Comparison of ENCODE assay signal across 1 cellular context in genomic region chr1:116825400-116825734, GRCh38.
TF ChIP-seq lines count a peak whose summit lies in the region.

No MANE protein-coding gene starts in this region.

TF ChIP-seq in HEK293, 187 proteins besides CTCF, POLR2A, EP300 and RAD21 (continued from another document):
- no peak for TF ChIP-seq ZNF518A (tag by site-specific recombination; conservative IDR thresholded peaks at IDR 0.05; ENCODE audit: low read depth)
- peak; percentile 96 for TF ChIP-seq KLF1 (tag by site-specific recombination; IDR thresholded peaks at IDR 0.05)
- TF ChIP-seq ZNF785 (tag by site-specific recombination; IDR thresholded peaks at IDR 0.05): no peak
- 0 out of 2 replicates have a peak, but pooled peaks have one; percentile 13 for TF ChIP-seq KLF7 (tag by site-specific recombination; IDR thresholded peaks at IDR 0.05; ENCODE audit: borderline replicate concordance)
- no peak for TF ChIP-seq ZNF223 (tag by site-specific recombination; IDR thresholded peaks at IDR 0.05)
- no peak for TF ChIP-seq ZNF184 (tag by site-specific recombination; IDR thresholded peaks at IDR 0.05)
- TF ChIP-seq KLF9 (tag by site-specific recombination; IDR thresholded peaks at IDR 0.05; ENCODE audit: low read depth): peak; percentile 49; the same call in 1 of the 2 replicates
- TF ChIP-seq ZFHX2 (tag by site-specific recombination; conservative IDR thresholded peaks at IDR 0.05): peak; percentile 83
- TF ChIP-seq KLF17 (tag by site-specific recombination; IDR thresholded peaks at IDR 0.05): peak; percentile 16; the same call in 1 of the 2 replicates
- TF ChIP-seq ZNF157 (tag by site-specific recombination; IDR thresholded peaks at IDR 0.05): no peak
- no peak; the same call in 1 of the 2 replicates for TF ChIP-seq YY1 (tag by site-specific recombination; IDR thresholded peaks at IDR 0.05)
- TF ChIP-seq KLF10 (tag by site-specific recombination; IDR thresholded peaks at IDR 0.05): no peak
- no peak for TF ChIP-seq ZNF239 (tag by site-specific recombination; IDR thresholded peaks at IDR 0.05)
